Comparison of ENCODE assay signal across 21 cellular contexts in the genomic region with DNA sequence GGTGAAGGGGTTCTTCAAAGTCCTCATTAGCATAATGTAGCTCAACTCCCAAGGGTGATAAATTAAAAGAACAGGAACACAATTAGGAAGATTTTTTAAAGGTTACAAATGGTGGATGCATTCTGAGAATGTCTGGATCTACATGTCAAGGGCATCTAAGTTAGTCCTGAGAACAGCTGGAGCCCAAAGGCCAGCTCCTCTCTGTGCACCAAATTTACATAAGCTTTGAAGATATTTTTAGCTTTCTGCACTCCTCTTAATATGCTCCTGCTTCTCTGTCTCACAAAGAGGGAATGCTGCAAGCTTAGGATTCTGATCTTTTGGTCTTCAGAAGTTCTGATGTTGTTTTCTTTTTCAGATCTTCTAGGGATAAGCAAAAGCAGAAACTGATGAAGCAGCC.
"Had no signal": no experiment of that assay in that cellular context is flagged by ENCODE, and none has a peak within 500 bp of the region (broad histone marks: within the 10 kb centered on the region; RNA-seq: fewer than 3 reads in every experiment).

No MANE protein-coding gene starts in this region.

- H3K9me3 ChIP-seq: adrenal gland, breast epithelium had no signal

- H3K27ac ChIP-seq: adrenal gland, breast epithelium, SK-N-MC, WERI-Rb-1 had no signal

- H3K27ac Mint-ChIP-seq: activated CD8-positive, alpha-beta T cell treated with anti-CD3 and anti-CD28 coated beads, Interleukin-2, amount 10 ng/mL, durations not matched to agents 7 days and 5 days; activated naive CD8-positive, alpha-beta T cell treated with anti-CD3 and anti-CD28 coated beads, Interleukin-2, amount 10 ng/mL, durations not matched to agents 7 days and 5 days; IgD-negative memory B cell; T-cell had no signal

- H3K36me3 Mint-ChIP-seq: activated naive CD8-positive, alpha-beta T cell treated with anti-CD3 and anti-CD28 coated beads, Interleukin-2, amount 10 ng/mL, durations not matched to agents 7 days and 5 days; T-cell had no signal

- DNase-seq: activated CD4-positive, alpha-beta T cell treated with anti-CD3 and anti-CD28 coated beads for 4 hours; activated CD4-positive, alpha-beta T cell treated with anti-CD3 and anti-CD28 coated beads, Interleukin-2, amount 50 U/mL, for 4 hours; activated CD8-positive, alpha-beta memory T cell treated with anti-CD3 and anti-CD28 coated beads, Interleukin-2, amount 50 U/mL, for 48 hours; activated CD8-positive, alpha-beta T cell treated with anti-CD3 and anti-CD28 coated beads, Interleukin-2, amount 10 ng/mL, durations not matched to agents 7 days and 5 days; activated naive CD4-positive, alpha-beta T cell treated with anti-CD3 and anti-CD28 coated beads, Interleukin-2, amount 50 U/mL, for 16 hours; activated naive CD8-positive, alpha-beta T cell treated with anti-CD3 and anti-CD28 coated beads, Interleukin-2, amount 10 ng/mL, durations not matched to agents 7 days and 5 days; activated T-cell treated with anti-CD3 and anti-CD28 coated beads, Interleukin-2, amount 50 U/mL, for 1 hour; adrenal gland; anterior cingulate cortex; KG1; NCI-H1092; NCI-H2171; NCI-H226; PC-3; T-cell; T-helper 2 cell; T1000; WERI-Rb-1 had no signal

- H3K9me3 Mint-ChIP-seq: activated naive CD8-positive, alpha-beta T cell treated with anti-CD3 and anti-CD28 coated beads, Interleukin-2, amount 10 ng/mL, durations not matched to agents 7 days and 5 days; IgD-negative memory B cell; T-cell had no signal

- H3K4me3 ChIP-seq: adrenal gland, breast epithelium, SK-N-MC had no signal

- H3K4me3 Mint-ChIP-seq: activated CD8-positive, alpha-beta T cell treated with anti-CD3 and anti-CD28 coated beads, Interleukin-2, amount 10 ng/mL, durations not matched to agents 7 days and 5 days; activated naive CD8-positive, alpha-beta T cell treated with anti-CD3 and anti-CD28 coated beads, Interleukin-2, amount 10 ng/mL, durations not matched to agents 7 days and 5 days; IgD-negative memory B cell; T-cell had no signal

- H3K4me1 Mint-ChIP-seq: activated naive CD8-positive, alpha-beta T cell treated with anti-CD3 and anti-CD28 coated beads, Interleukin-2, amount 10 ng/mL, durations not matched to agents 7 days and 5 days; IgD-negative memory B cell; T-cell had no signal

- H3K27me3 ChIP-seq: adrenal gland, breast epithelium had no signal

- ATAC-seq: activated CD8-positive, alpha-beta T cell treated with anti-CD3 and anti-CD28 coated beads, Interleukin-2, amount 10 ng/mL, durations not matched to agents 7 days and 5 days; PC-3; T-cell had no signal

- H3K36me3 ChIP-seq: adrenal gland, breast epithelium, WERI-Rb-1 had no signal

- H3K4me1 ChIP-seq: breast epithelium had no signal
